ENCODE assay signal across 8 cellular contexts in the genomic region with DNA sequence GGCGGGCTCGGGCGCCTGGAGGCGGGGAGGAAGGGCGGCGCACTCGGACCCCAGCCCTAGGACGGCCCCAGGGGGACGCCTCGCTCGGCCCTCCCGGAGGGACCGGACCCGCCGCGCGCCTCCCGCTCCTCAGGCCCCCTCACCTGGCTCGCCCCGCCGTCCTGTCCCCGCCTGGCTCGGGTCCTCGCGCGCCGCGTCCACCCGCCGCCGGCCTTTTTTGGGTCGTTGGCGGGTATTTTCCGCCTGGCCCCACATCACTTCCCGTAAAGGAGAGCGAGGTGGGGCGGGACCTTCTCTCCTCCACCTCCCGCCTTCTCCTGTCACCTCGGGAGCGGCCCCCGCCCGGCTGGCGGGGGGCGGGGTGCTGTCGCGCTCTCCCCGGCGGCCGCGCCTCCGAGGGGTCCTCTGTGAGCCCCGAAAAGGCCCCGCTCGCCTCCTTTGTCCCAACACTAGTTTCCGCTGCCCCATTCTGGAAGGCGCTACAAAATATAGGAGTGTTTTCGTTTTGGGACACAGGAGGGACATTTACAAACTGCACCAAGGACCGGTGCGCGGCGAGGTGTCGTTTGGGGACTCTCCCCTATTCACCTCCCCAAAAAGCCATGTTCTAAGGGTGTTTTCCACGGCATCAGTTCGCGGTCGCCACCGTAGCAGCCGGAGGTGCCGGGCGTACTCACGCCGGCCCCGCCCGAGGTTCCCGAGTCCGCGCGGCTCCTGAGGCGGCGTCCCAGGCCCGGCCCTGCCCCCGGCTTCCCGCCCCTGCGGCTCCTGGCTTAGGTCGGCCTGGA. TPM values are rescaled to one million over a fixed set of nuclear protein-coding genes. Genes with fewer than 3 reads are reported as not detected.
DNase-seq lines count a peak whose midpoint lies in the region; ATAC-seq and TF ChIP-seq lines count a peak whose summit lies in the region.

RAB27A (minus strand) TSS at position 241 of the 788 bp plus-strand sequence. CDS start 54,879 bp downstream, outside the sequence.

- TF ChIP-seq CTCF in liver (IDR thresholded peaks at IDR 0.05; ENCODE audit: low read depth, low read length, missing input control), result no peak

- no peaks in the 10 kb centered on the region for H3K36me3 ChIP-seq in liver (ENCODE audit: control insufficient read depth in 4 of 4, insufficient read depth in 3 of 4, low read depth in 1 of 4, low read length in 3 of 4)

- peaks cover 0 to 8% (median 4%) of the 10 kb centered on the region in 4 donors for H3K4me1 ChIP-seq in liver (ENCODE audit: control insufficient read depth in 4 of 4, insufficient read depth in 4 of 4, low read length in 3 of 4)

- peak; percentile 19 for DNase-seq in NCI-H1694 (lab: John Stamatoyannopoulos, UW)
- no peak for DNase-seq in NCI-H1694 treated with DMSO at 0.1 percent for 48 hours (lab: John Stamatoyannopoulos, UW)
- DNase-seq in NCI-H146 (lab: John Stamatoyannopoulos, UW), result peak; percentile 61
- DNase-seq in activated CD4-positive, alpha-beta T cell treated with anti-CD3 and anti-CD28 coated beads for 4 hours, result peak; percentile 78 to 81
- DNase-seq in stimulated activated CD4-positive, alpha-beta T cell treated with anti-CD3 and anti-CD28 coated beads, Interleukin-4, amount 100 ng/mL, for 48 hours (ENCODE audit: low read depth in 2 of 2), result peak; percentile 67 to 79

- H3K9ac ChIP-seq in liver (ENCODE audit: low read depth in 1 of 2, low read length in 2 of 2), result peak within 1 kb of the TSS; percentile 77 to 94

- no peaks in the 10 kb centered on the region for H3K9me3 ChIP-seq in liver (ENCODE audit: control insufficient read depth in 4 of 4, low read length in 3 of 4)

- peak within 1 kb of the TSS; percentile 74 to 96 (median 82) for H3K4me3 ChIP-seq in liver (ENCODE audit: low read depth in 1 of 3, low read length in 3 of 3)

- under 1% methylated on average over 85 of the region's 85 CpGs for WGBS in liver

- no peak for TF ChIP-seq RAD21 in liver (IDR thresholded peaks at IDR 0.05)

- H3K27ac ChIP-seq in cingulate gyrus (ENCODE audit: low read depth, low read length), result peak within 1 kb of the TSS; percentile 19
- H3K27ac ChIP-seq in liver (ENCODE audit: low read depth in 1 of 2, low read length in 2 of 2), result peak within 1 kb of the TSS; percentile 89 to 96

- peak; percentile 70 for ATAC-seq in HG02623 (IDR thresholded peaks at IDR 0.05; ENCODE audit: unreplicated experiment)

- H3K27me3 ChIP-seq in liver (ENCODE audit: control insufficient read depth in 4 of 4, insufficient read depth in 4 of 4, low read length in 3 of 4), result no peaks in the 10 kb centered on the region

TF ChIP-seq in liver, 16 proteins besides CTCF, POLR2A, EP300 and RAD21:
- TF ChIP-seq TAF1 (conservative IDR thresholded peaks at IDR 0.05) (no peak), FOXA2 (IDR thresholded peaks at IDR 0.05) (no peak), REST (IDR thresholded peaks at IDR 0.05) (peak; percentile 15)
TF ChIP-seq in liver: peak in this region for 1.

RNA-seq across cellular contexts. Expression of gene RAB27A, which starts in this region (rescaled TPM):
- 10 to 100 TPM in 1 of 2 donors, 1 to 10 TPM in 1; 6.4 to 28.4 TPM for total RNA-seq in liver
- polyA plus RNA-seq in liver, result 10 to 100 TPM; 21.5 to 30.8 TPM
